In the genomic region with DNA sequence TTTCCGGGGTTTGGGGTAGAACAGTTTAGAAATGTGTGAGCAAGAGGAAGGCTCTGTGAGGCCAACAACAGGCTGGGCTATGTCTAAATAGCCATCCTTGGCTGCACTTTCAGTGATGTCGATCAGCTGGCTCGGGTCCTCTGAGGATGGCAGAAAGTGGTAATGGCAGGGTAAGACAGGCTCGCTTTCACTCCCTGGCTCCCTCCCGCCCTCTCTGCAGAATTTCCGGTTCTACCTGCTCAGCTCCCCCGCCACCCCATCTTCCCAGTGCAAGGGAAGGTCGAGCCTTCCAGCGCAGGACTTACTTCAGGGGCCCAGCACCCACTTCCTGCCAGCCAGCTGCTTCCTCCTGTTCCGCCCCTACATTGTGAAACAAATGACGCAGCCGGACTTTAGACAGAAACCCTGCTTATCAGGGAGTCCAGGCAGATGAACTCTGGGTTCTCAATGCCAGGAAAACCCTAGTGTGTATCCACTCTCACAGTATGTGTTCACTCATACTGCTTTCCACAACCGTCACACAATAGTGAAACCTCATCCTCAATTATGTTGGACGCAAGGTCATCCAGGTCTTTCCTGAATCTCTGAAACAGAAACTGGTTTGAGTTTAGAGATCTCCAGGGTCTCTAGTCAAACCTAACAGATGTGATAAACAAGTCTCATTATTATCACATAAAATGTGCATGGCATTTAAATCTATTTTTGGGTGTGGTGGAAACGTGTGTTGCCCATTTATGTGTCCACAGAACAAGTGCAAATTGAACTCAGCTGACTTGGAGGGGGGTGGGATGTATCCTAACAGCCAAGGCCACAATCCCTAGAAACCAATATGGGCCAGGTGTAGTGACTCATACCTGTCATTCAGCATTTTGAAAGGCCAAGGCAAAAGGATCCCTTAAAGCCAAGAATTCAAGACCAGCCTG, we compare ENCODE assay signal across 1 cellular context.
TF ChIP-seq lines count a peak whose summit lies in the region.

No MANE protein-coding gene starts in this region.

TF ChIP-seq in K562, 482 proteins besides CTCF, POLR2A, EP300 and RAD21 (continued from another document and continues in another):
- TF ChIP-seq, protein P1, sequence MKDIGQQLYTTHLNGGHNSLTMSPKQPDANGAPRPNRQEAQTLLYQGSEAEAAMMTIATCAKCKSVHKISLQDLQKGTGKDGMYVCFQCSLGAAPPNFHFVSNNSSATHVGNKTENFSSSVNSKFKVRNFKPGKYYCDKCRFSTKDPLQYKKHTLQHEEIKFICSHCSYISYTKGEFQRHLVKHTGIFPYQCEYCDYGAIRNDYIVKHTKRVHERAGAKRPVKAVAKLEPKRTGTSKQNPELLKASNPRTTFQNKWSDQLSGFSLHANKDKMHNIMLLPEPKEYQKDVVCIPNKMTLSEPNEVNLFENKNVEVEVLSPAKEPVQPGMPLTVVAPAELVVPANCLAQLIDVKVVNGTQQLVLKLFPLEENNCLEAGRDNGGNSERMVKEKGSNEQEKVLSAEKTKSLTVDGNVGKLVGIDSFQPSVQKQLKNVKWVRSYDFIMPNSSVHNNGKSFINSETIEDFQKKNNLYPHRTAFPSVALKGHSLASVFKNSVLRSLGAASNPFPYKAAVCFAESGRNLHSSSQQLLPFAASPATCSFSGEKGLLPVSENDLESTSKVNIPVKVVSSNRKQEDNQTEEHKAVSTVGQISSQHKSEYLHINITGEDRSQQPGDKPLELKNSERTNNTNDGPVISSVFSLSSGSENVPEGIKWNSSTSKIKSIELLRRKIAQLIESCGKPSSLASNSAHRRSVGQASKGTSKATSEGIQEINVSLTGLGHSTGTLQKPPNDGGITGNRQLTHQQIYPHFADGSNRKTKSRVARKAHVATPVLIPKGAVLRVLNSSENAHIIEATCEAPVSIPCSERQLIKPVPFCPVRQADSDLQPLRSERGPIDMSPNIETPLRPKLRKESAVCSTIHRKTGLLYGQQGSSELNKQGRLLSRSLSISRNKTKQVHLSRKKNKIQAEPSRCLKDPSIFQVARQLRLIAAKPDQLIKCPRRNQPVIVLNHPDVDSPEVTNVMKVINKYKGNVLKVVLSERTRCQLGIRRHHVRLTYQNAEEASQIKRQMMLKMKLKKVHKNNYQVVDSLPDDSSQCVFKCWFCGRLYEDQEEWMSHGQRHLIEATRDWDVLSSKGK (CRISPR knock-in tag; IDR thresholded peaks at IDR 0.05): no peak
- TF ChIP-seq, protein P2, sequence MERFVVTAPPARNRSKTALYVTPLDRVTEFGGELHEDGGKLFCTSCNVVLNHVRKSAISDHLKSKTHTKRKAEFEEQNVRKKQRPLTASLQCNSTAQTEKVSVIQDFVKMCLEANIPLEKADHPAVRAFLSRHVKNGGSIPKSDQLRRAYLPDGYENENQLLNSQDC (CRISPR knock-in tag; IDR thresholded peaks at IDR 0.05): no peak
- TF ChIP-seq, protein P3, sequence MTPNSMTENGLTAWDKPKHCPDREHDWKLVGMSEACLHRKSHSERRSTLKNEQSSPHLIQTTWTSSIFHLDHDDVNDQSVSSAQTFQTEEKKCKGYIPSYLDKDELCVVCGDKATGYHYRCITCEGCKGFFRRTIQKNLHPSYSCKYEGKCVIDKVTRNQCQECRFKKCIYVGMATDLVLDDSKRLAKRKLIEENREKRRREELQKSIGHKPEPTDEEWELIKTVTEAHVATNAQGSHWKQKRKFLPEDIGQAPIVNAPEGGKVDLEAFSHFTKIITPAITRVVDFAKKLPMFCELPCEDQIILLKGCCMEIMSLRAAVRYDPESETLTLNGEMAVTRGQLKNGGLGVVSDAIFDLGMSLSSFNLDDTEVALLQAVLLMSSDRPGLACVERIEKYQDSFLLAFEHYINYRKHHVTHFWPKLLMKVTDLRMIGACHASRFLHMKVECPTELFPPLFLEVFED (CRISPR knock-in tag; conservative IDR thresholded peaks at IDR 0.05): peak; percentile 79; the same call in 1 of the 2 replicates
- TF ChIP-seq ZFP30 (CRISPR knock-in tag; IDR thresholded peaks at IDR 0.05; ENCODE audit: borderline replicate concordance) (no peak), BRD9 (IDR thresholded peaks at IDR 0.05; ENCODE audit: low read depth, partially characterized antibody) (peak; percentile 76), EZH2 (IDR thresholded peaks at IDR 0.05; ENCODE audit: borderline replicate concordance, low read depth, low read length) (no peak), PCBP1 (IDR thresholded peaks at IDR 0.05; ENCODE audit: low read depth, low read length, poor library complexity, severe bottlenecking) (no peak), STAT5B (CRISPR knock-in tag; IDR thresholded peaks at IDR 0.05) (no peak), RB1 (IDR thresholded peaks at IDR 0.05; ENCODE audit: low read depth) (no peak), IFI16 (CRISPR knock-in tag; IDR thresholded peaks at IDR 0.05) (no peak), TOE1 (IDR thresholded peaks at IDR 0.05; ENCODE audit: borderline replicate concordance) (peak; percentile 46; the same call in 1 of the 2 replicates), TOE1 (CRISPR knock-in tag; IDR thresholded peaks at IDR 0.05; ENCODE audit: borderline replicate concordance, low read depth) (no peak), JUNB (CRISPR knock-in tag; conservative IDR thresholded peaks at IDR 0.05) (peak; percentile 51; the same call in 1 of the 2 replicates), NFXL1 (CRISPR knock-in tag; IDR thresholded peaks at IDR 0.05) (no peak), HDAC3 (IDR thresholded peaks at IDR 0.05; ENCODE audit: borderline replicate concordance, partially characterized antibody) (peak; percentile 69), ZNF175 (CRISPR knock-in tag; IDR thresholded peaks at IDR 0.05; ENCODE audit: low read depth) (peak; percentile 77), POLR2G (IDR thresholded peaks at IDR 0.05; ENCODE audit: low read depth, low read length) (peak; percentile 43; the same call in 1 of the 2 replicates), ELF2 (CRISPR knock-in tag; IDR thresholded peaks at IDR 0.05) (peak; percentile 59; the same call in 1 of the 2 replicates), ZBTB1 (CRISPR knock-in tag; IDR thresholded peaks at IDR 0.05; ENCODE audit: borderline replicate concordance, low read depth) (peak; percentile 79; the same call in 1 of the 2 replicates), HNRNPLL (IDR thresholded peaks at IDR 0.05; ENCODE audit: low read depth, low read length, poor library complexity, severe bottlenecking) (peak; percentile 25), CBX5 (IDR thresholded peaks at IDR 0.05; ENCODE audit: borderline replicate concordance, low read depth) (no peak), ZNF239 (CRISPR knock-in tag; IDR thresholded peaks at IDR 0.05) (no peak)
- TF ChIP-seq, protein P4, sequence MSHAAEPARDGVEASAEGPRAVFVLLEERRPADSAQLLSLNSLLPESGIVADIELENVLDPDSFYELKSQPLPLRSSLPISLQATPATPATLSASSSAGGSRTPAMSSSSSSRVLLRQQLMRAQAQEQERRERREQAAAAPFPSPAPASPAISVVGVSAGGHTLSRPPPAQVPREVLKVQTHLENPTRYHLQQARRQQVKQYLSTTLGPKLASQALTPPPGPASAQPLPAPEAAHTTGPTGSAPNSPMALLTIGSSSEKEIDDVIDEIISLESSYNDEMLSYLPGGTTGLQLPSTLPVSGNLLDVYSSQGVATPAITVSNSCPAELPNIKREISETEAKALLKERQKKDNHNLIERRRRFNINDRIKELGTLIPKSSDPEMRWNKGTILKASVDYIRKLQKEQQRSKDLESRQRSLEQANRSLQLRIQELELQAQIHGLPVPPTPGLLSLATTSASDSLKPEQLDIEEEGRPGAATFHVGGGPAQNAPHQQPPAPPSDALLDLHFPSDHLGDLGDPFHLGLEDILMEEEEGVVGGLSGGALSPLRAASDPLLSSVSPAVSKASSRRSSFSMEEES (CRISPR knock-in tag; IDR thresholded peaks at IDR 0.05): no peak
- TF ChIP-seq, protein P5, sequence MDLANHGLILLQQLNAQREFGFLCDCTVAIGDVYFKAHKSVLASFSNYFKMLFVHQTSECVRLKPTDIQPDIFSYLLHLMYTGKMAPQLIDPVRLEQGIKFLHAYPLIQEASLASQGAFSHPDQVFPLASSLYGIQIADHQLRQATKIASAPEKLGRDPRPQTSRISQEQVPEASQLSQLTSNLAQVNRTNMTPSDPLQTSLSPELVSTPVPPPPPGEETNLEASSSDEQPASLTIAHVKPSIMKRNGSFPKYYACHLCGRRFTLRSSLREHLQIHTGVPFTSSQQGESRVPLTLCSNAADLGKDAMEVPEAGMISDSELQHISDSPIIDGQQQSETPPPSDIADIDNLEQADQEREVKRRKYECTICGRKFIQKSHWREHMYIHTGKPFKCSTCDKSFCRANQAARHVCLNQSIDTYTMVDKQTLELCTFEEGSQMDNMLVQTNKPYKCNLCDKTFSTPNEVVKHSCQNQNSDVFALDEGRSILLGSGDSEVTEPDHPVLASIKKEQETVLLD (IDR thresholded peaks at IDR 0.05): peak; percentile 83; the same call in 1 of the 2 replicates
- TF ChIP-seq, protein P6, sequence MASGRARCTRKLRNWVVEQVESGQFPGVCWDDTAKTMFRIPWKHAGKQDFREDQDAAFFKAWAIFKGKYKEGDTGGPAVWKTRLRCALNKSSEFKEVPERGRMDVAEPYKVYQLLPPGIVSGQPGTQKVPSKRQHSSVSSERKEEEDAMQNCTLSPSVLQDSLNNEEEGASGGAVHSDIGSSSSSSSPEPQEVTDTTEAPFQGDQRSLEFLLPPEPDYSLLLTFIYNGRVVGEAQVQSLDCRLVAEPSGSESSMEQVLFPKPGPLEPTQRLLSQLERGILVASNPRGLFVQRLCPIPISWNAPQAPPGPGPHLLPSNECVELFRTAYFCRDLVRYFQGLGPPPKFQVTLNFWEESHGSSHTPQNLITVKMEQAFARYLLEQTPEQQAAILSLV (tag; IDR thresholded peaks at IDR 0.05): peak; percentile 24; the same call in 1 of the 2 replicates
- TF ChIP-seq, protein P7, sequence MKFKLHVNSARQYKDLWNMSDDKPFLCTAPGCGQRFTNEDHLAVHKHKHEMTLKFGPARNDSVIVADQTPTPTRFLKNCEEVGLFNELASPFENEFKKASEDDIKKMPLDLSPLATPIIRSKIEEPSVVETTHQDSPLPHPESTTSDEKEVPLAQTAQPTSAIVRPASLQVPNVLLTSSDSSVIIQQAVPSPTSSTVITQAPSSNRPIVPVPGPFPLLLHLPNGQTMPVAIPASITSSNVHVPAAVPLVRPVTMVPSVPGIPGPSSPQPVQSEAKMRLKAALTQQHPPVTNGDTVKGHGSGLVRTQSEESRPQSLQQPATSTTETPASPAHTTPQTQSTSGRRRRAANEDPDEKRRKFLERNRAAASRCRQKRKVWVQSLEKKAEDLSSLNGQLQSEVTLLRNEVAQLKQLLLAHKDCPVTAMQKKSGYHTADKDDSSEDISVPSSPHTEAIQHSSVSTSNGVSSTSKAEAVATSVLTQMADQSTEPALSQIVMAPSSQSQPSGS (CRISPR knock-in tag; IDR thresholded peaks at IDR 0.05): no peak
- TF ChIP-seq, protein P8, sequence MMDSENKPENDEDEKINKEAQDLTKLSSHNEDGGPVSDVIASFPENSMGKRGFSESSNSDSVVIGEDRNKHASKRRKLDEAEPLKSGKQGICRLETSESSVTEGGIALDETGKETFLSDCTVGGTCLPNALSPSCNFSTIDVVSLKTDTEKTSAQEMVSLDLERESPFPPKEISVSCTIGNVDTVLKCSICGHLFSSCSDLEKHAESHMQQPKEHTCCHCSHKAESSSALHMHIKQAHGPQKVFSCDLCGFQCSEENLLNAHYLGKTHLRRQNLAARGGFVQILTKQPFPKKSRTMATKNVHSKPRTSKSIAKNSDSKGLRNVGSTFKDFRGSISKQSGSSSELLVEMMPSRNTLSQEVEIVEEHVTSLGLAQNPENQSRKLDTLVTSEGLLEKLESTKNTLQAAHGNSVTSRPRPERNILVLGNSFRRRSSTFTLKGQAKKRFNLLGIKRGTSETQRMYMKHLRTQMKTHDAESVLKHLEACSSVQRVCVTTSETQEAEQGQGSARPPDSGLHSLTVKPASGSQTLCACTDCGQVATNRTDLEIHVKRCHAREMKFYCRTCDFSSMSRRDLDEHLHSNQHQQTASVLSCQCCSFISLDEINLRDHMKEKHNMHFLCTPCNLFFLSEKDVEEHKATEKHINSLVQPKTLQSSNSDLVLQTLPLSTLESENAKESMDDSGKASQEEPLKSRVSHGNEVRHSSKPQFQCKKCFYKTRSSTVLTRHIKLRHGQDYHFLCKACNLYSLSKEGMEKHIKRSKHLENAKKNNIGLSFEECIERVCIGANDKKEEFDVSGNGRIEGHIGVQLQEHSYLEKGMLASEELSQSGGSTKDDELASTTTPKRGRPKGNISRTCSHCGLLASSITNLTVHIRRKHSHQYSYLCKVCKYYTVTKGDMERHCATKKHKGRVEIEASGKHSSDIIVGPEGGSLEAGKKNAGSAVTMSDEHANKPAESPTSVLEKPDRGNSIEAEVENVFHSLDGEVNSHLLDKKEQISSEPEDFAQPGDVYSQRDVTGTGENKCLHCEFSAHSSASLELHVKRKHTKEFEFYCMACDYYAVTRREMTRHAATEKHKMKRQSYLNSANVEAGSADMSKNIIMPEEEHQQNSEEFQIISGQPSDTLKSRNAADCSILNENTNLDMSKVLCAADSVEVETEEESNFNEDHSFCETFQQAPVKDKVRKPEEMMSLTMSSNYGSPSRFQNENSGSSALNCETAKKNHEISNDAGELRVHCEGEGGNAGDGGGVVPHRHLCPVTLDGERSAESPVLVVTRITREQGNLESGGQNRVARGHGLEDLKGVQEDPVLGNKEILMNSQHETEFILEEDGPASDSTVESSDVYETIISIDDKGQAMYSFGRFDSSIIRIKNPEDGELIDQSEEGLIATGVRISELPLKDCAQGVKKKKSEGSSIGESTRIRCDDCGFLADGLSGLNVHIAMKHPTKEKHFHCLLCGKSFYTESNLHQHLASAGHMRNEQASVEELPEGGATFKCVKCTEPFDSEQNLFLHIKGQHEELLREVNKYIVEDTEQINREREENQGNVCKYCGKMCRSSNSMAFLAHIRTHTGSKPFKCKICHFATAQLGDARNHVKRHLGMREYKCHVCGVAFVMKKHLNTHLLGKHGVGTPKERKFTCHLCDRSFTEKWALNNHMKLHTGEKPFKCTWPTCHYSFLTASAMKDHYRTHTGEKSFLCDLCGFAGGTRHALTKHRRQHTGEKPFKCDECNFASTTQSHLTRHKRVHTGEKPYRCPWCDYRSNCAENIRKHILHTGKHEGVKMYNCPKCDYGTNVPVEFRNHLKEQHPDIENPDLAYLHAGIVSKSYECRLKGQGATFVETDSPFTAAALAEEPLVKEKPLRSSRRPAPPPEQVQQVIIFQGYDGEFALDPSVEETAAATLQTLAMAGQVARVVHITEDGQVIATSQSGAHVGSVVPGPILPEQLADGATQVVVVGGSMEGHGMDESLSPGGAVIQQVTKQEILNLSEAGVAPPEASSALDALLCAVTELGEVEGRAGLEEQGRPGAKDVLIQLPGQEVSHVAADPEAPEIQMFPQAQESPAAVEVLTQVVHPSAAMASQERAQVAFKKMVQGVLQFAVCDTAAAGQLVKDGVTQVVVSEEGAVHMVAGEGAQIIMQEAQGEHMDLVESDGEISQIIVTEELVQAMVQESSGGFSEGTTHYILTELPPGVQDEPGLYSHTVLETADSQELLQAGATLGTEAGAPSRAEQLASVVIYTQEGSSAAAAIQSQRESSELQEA (IDR thresholded peaks at IDR 0.05; ENCODE audit: low read depth): no peak
- TF ChIP-seq, protein P9, sequence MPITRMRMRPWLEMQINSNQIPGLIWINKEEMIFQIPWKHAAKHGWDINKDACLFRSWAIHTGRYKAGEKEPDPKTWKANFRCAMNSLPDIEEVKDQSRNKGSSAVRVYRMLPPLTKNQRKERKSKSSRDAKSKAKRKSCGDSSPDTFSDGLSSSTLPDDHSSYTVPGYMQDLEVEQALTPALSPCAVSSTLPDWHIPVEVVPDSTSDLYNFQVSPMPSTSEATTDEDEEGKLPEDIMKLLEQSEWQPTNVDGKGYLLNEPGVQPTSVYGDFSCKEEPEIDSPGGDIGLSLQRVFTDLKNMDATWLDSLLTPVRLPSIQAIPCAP (CRISPR knock-in tag; IDR thresholded peaks at IDR 0.05; ENCODE audit: borderline replicate concordance): no peak
- TF ChIP-seq, protein P10, sequence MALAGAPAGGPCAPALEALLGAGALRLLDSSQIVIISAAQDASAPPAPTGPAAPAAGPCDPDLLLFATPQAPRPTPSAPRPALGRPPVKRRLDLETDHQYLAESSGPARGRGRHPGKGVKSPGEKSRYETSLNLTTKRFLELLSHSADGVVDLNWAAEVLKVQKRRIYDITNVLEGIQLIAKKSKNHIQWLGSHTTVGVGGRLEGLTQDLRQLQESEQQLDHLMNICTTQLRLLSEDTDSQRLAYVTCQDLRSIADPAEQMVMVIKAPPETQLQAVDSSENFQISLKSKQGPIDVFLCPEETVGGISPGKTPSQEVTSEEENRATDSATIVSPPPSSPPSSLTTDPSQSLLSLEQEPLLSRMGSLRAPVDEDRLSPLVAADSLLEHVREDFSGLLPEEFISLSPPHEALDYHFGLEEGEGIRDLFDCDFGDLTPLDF (CRISPR knock-in tag; IDR thresholded peaks at IDR 0.05): no peak
